In the genomic region with DNA sequence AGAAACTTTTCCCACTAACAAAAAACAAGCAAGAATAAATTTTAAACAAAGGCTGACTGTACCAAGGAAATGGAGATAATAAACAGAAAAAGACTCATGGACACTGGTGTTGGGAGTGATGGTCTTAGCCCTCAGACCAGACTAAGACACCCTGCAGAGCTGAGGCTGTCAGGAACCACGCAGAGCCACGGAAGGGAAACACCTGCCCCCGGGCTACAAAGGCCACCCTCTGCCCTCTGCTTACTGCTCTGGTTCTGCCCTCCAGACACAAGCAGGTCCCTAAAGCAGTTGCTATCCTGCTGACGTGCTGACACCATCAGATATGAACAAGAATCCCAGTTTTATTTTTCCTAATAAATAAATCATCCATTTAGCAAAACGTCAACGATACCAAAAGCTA, we compare ENCODE assay signal across 12 cellular contexts.
DNase-seq lines count a peak whose midpoint lies in the region; ATAC-seq and TF ChIP-seq lines count a peak whose summit lies in the region.
"Had no signal": no experiment of that assay in that cellular context is flagged by ENCODE, and none has a peak within 500 bp of the region (broad histone marks: within the 10 kb centered on the region; RNA-seq: fewer than 3 reads in every experiment).

No MANE protein-coding gene starts in this region.

- no peak for DNase-seq in T-helper 1 cell
- DNase-seq in activated CD4-positive, alpha-beta memory T cell treated with anti-CD3 and anti-CD28 coated beads for 36 hours = no peak
- DNase-seq in esophagus squamous epithelium (lab: John Stamatoyannopoulos, UW) = no peak
- no peak for DNase-seq in COR-L47 (lab: John Stamatoyannopoulos, UW)
- DNase-seq: activated B cell treated with CpG ODN at 0.5 μM for 24 hours; stimulated activated CD4-positive, alpha-beta T cell treated with anti-CD3 and anti-CD28 coated beads, Interleukin-4, amount 100 ng/mL, for 4 hours had no signal

- H3K27me3 Mint-ChIP-seq in T-helper 1 cell treated with Interleukin-12 subunit alpha and Interleukin-12 subunit beta and Interleukin-4 antibody, amounts not matched to agents 30 μg/mL and 1 μg/mL, for 36 hours (ENCODE audit: low read depth) = no peaks in the 10 kb centered on the region
- H3K27me3 Mint-ChIP-seq in activated CD4-positive, alpha-beta memory T cell treated with anti-CD3 and anti-CD28 coated beads for 36 hours = no peaks in the 10 kb centered on the region
- H3K27me3 Mint-ChIP-seq: activated B cell treated with CpG ODN at 0.5 μM for 24 hours had no signal

- ATAC-seq in GM21723 (IDR thresholded peaks at IDR 0.05; ENCODE audit: unreplicated experiment) (no peak), HG03460 (IDR thresholded peaks at IDR 0.05; ENCODE audit: unreplicated experiment) (no peak)

- CTCF ChIA-PET in activated CD4-positive, alpha-beta memory T cell treated with anti-CD3 and anti-CD28 coated beads for 36 hours (lab: Charles Lee) = interaction anchor here (0.6 kb wide), 1 partner anchor 12 kb away, joined by 3 read pairs; no protein-coding TSS in a partner anchor

- POLR2A ChIA-PET in activated CD4-positive, alpha-beta memory T cell treated with anti-CD3 and anti-CD28 coated beads for 36 hours (lab: Charles Lee) = no interaction called here

- H3K4me3 Mint-ChIP-seq in T-helper 1 cell treated with Interleukin-12 subunit alpha and Interleukin-12 subunit beta and Interleukin-4 antibody, amounts not matched to agents 30 μg/mL and 1 μg/mL, for 36 hours = no peak overlapping the region
- no peak overlapping the region for H3K4me3 Mint-ChIP-seq in activated CD4-positive, alpha-beta memory T cell treated with anti-CD3 and anti-CD28 coated beads for 36 hours
- H3K4me3 Mint-ChIP-seq: activated B cell treated with CpG ODN at 0.5 μM for 24 hours had no signal

- H3K9me3 ChIP-seq in esophagus squamous epithelium (no peaks in the 10 kb centered on the region), skeletal muscle tissue (ENCODE audit: control insufficient read depth in 3 of 3, low read length in 3 of 3) (no peaks in the 10 kb centered on the region)
- H3K9me3 ChIP-seq: transverse colon had no signal

- H3K27ac Mint-ChIP-seq in T-helper 1 cell treated with Interleukin-12 subunit alpha and Interleukin-12 subunit beta and Interleukin-4 antibody, amounts not matched to agents 30 μg/mL and 1 μg/mL, for 36 hours = peak overlapping the region; percentile 62
- peak overlapping the region; percentile 80 for H3K27ac Mint-ChIP-seq in activated CD4-positive, alpha-beta memory T cell treated with anti-CD3 and anti-CD28 coated beads for 36 hours
- H3K27ac Mint-ChIP-seq: activated B cell treated with CpG ODN at 0.5 μM for 24 hours had no signal

- H3K4me1 Mint-ChIP-seq in T-helper 1 cell treated with Interleukin-12 subunit alpha and Interleukin-12 subunit beta and Interleukin-4 antibody, amounts not matched to agents 30 μg/mL and 1 μg/mL, for 36 hours (ENCODE audit: low read depth) = peaks cover 58% of the 10 kb centered on the region
- peaks cover 87% of the 10 kb centered on the region for H3K4me1 Mint-ChIP-seq in activated CD4-positive, alpha-beta memory T cell treated with anti-CD3 and anti-CD28 coated beads for 36 hours (ENCODE audit: low read depth)

- no peaks in the 10 kb centered on the region for H3K9me3 Mint-ChIP-seq in T-helper 1 cell treated with Interleukin-12 subunit alpha and Interleukin-12 subunit beta and Interleukin-4 antibody, amounts not matched to agents 30 μg/mL and 1 μg/mL, for 36 hours
- no peaks in the 10 kb centered on the region for H3K9me3 Mint-ChIP-seq in activated CD4-positive, alpha-beta memory T cell treated with anti-CD3 and anti-CD28 coated beads for 36 hours
- H3K9me3 Mint-ChIP-seq: activated B cell treated with CpG ODN at 0.5 μM for 24 hours had no signal

- no peak overlapping the region for H3K4me3 ChIP-seq in esophagus squamous epithelium
- no peak overlapping the region for H3K4me3 ChIP-seq in skeletal muscle tissue (ENCODE audit: low read length in 3 of 3)
- H3K4me3 ChIP-seq: transverse colon had no signal

- peak overlapping the region; percentile 17 to 78 (median 54) for H3K27ac ChIP-seq in esophagus squamous epithelium
- peak overlapping the region; percentile 13 for H3K27ac ChIP-seq in skeletal muscle tissue (ENCODE audit: low read depth, low read length)
- H3K27ac ChIP-seq: KMS-11 had no signal

- 17 to 28% methylated on average over 6 of the region's 6 CpGs for WGBS in esophagus squamous epithelium, 2 donors

- H3K36me3 ChIP-seq in esophagus squamous epithelium (no peaks in the 10 kb centered on the region), skeletal muscle tissue (ENCODE audit: control insufficient read depth in 3 of 3, insufficient read depth in 3 of 3, low read length in 3 of 3) (no peaks in the 10 kb centered on the region)
- H3K36me3 ChIP-seq: transverse colon had no signal

- no peak for TF ChIP-seq CTCF in esophagus squamous epithelium (IDR thresholded peaks at IDR 0.05)

- H3K36me3 Mint-ChIP-seq in T-helper 1 cell treated with Interleukin-12 subunit alpha and Interleukin-12 subunit beta and Interleukin-4 antibody, amounts not matched to agents 30 μg/mL and 1 μg/mL, for 36 hours (ENCODE audit: low read depth) = no peaks in the 10 kb centered on the region
- no peaks in the 10 kb centered on the region for H3K36me3 Mint-ChIP-seq in activated CD4-positive, alpha-beta memory T cell treated with anti-CD3 and anti-CD28 coated beads for 36 hours

- peak overlapping the region in 2 of 3 donors; percentile 53 to 72 for H3K9ac ChIP-seq in skeletal muscle tissue (ENCODE audit: low read depth in 1 of 3, low read length in 3 of 3)
- H3K9ac ChIP-seq: KMS-11 had no signal

- no peak for TF ChIP-seq POLR2A in esophagus squamous epithelium (IDR thresholded peaks at IDR 0.05)

- H3K4me1 ChIP-seq in esophagus squamous epithelium (peaks cover 53 to 100% (median 75%) of the 10 kb centered on the region in 3 donors), skeletal muscle tissue (ENCODE audit: control insufficient read depth in 3 of 3, insufficient read depth in 3 of 3, low read length in 3 of 3) (peaks cover 73 to 92% (median 86%) of the 10 kb centered on the region in 3 donors)

- intact Hi-C loops in activated CD4-positive, alpha-beta memory T cell treated with anti-CD3 and anti-CD28 coated beads for 36 hours (cut with micrococcal nuclease) = no loop called here
- intact Hi-C loops in esophagus squamous epithelium (cut with DNase I) = no loop called here

- H3K27me3 ChIP-seq in esophagus squamous epithelium (no peaks in the 10 kb centered on the region), skeletal muscle tissue (ENCODE audit: control insufficient read depth in 3 of 3, insufficient read depth in 3 of 3, low read length in 3 of 3) (no peaks in the 10 kb centered on the region)
- H3K27me3 ChIP-seq: transverse colon had no signal
